In the genomic region with DNA sequence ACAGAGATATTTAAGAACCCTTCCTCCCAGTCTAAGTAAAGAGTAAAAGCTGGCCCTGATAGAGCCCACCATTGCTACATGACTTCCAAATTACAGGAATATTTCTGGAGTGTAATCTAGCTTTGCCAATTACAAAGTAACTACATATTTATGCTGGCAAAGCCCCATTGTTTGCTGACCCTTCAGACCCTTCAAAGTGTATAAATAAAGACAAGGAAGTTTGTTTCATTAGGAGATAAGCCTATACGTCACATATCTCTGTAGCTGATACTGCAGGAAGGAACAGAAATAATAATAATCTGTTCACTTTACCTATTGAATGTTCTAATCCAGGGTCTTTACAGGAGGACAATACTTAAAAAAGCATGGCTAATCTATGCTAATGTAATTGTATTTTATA, we compare ENCODE assay signal across 8 cellular contexts.
"Had no signal": no experiment of that assay in that cellular context is flagged by ENCODE, and none has a peak within 500 bp of the region (broad histone marks: within the 10 kb centered on the region; RNA-seq: fewer than 3 reads in every experiment).

No MANE protein-coding gene starts in this region.

- H3K4me3 ChIP-seq: GM12878 had no signal

- ATAC-seq: GM12878 had no signal

- FAIRE-seq: G401.6, GM12878, GM12891, GM12892, GM18507, GM19239 had no signal

- DNase-seq: GDM1, GF-D8 had no signal
